In the genomic region with DNA sequence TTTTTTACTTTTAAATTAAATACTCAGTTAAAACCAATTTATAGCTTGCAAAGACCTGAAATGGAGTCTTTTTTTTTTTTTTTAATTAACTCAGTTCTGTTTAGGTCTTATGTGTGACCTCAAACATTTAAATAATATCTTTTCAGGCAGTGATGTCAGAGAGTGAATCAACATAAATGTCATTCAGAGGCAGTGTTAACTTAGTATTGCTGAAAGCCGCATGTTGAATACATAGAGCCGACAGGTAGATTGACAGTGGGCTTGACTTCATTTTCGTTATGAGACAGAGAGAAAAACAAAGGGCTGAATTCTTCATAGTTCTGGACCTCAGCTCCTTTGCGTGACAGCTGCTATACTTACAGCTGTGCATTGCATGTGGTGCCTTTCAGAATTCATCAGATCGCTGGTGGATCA, we compare ENCODE assay signal across 1 cellular context.
TF ChIP-seq lines count a peak whose summit lies in the region.

No MANE protein-coding gene starts in this region.

TF ChIP-seq in HepG2, 621 proteins besides CTCF, POLR2A, EP300 and RAD21 (continued from another document):
- TF ChIP-seq ZNF10 (CRISPR knock-in tag; IDR thresholded peaks at IDR 0.05; ENCODE audit: borderline replicate concordance, low read depth) (no peak), NFKBIZ (CRISPR knock-in tag; IDR thresholded peaks at IDR 0.05) (no peak), HOXD1 (CRISPR knock-in tag; IDR thresholded peaks at IDR 0.05) (no peak)
